8 cellular contexts compared by ENCODE assay signal in genomic region chr15:72784233-72784876, GRCh38. TPM values are rescaled to one million over a fixed set of nuclear protein-coding genes. Genes with fewer than 3 reads are reported as not detected.
DNase-seq lines count a peak whose midpoint lies in the region; ATAC-seq, FAIRE-seq and TF ChIP-seq lines count a peak whose summit lies in the region.

No MANE protein-coding gene starts in this region.

- intact Hi-C loops in right cardiac atrium (cut with DNase I) (no loop called here), prostate gland (cut with DNase I) (loop anchor here (2.0 to 5.0 kb wide), 2 partner anchors 298 to 488 kb away; no protein-coding TSS in a partner anchor)

- H3K27me3 ChIP-seq in HUES6 (ENCODE audit: control insufficient read depth, insufficient read depth, low read length) (no peaks in the 10 kb centered on the region), right cardiac atrium (ENCODE audit: control insufficient read depth, insufficient read depth) (no peaks in the 10 kb centered on the region), prostate gland (replicated peaks; ENCODE audit: insufficient read depth) (no peaks in the 10 kb centered on the region)

- 20% methylated on average over 16 of the region's 16 CpGs for WGBS in right cardiac atrium
- WGBS in prostate gland: 20% methylated on average over 16 of the region's 16 CpGs

- peak; percentile 44 to 47 for ATAC-seq in right cardiac atrium

- FAIRE-seq in GM19239 (lab: Jason Lieb, UNC): no peak

- DNase-seq in DMS153 (lab: John Stamatoyannopoulos, UW) (peak; percentile 46), GM20000 (ENCODE audit: low spot score) (peak; percentile 70), NOMO-1 treated with DMSO at 0.1 percent for 48 hours (lab: John Stamatoyannopoulos, UW; ENCODE audit: unreplicated experiment) (peak; percentile 89), amniotic epithelial cell (ENCODE audit: low read depth) (peak; percentile 83), right cardiac atrium (peak in 1 of 3 donors; percentile 44), prostate gland (ENCODE audit: low spot score) (peak; percentile 66), GM19239 (ENCODE audit: insufficient read length, low spot score) (no peak)

- H3K4me3 ChIP-seq in HUES6 (ENCODE audit: low read depth, low read length) (peak overlapping the region; percentile 83), right cardiac atrium (ENCODE audit: low read length) (peak overlapping the region; percentile 53), prostate gland (peak overlapping the region; percentile 92 to 99)

- H3K4me1 ChIP-seq in HUES6 (ENCODE audit: control insufficient read depth, insufficient read depth, low read length) (peaks cover 8% of the 10 kb centered on the region), right cardiac atrium (ENCODE audit: control insufficient read depth, insufficient read depth, low read length) (peaks cover 7% of the 10 kb centered on the region), prostate gland (replicated peaks) (no peaks in the 10 kb centered on the region)

- H3K27ac ChIP-seq in HUES6 (ENCODE audit: low read depth, low read length) (peak overlapping the region; percentile 59; the same call in 1 of the 2 replicates), right cardiac atrium (ENCODE audit: low read length) (peak overlapping the region; percentile 92), prostate gland (peak overlapping the region; percentile 85 to 89)

- peak; percentile 12 for TF ChIP-seq CTCF in GM20000 (IDR thresholded peaks at IDR 0.05; ENCODE audit: extremely low read depth, missing control alignments)
- TF ChIP-seq CTCF in prostate gland (IDR thresholded peaks at IDR 0.05): peak in 3 of 4 experiments; percentile 57 to 63 (median 61)

- H3K36me3 ChIP-seq in HUES6 (ENCODE audit: control insufficient read depth, insufficient read depth, low read length) (0 out of 2 replicates have a peak, but pooled peaks cover 8% of the 10 kb centered on the region), prostate gland (no peaks in the 10 kb centered on the region)

- TF ChIP-seq POLR2A in prostate gland (IDR thresholded peaks at IDR 0.05): no peak

- H3K9me3 ChIP-seq in HUES6 (ENCODE audit: control insufficient read depth, insufficient read depth, low read depth, low read length): no peaks in the 10 kb centered on the region
- no peaks in the 10 kb centered on the region for H3K9me3 ChIP-seq in right cardiac atrium (ENCODE audit: control insufficient read depth, low read length)
- no peaks in the 10 kb centered on the region for H3K9me3 ChIP-seq in prostate gland

- H3K9ac ChIP-seq in HUES6 (ENCODE audit: low read length): peak overlapping the region; percentile 93

RNA-seq across cellular contexts. Expression of gene ADPGK, which starts 0.8 kb away (rescaled TPM):
- total RNA-seq in right cardiac atrium: 10 to 100 TPM; 17.6 to 21.7 (median 18.1) TPM
- 12.6 TPM for polyA plus RNA-seq in right cardiac atrium
- total RNA-seq in prostate gland: 100 to 1,000 TPM in 1 of 2 donors, 10 to 100 TPM in 1; 74.6 to 102 TPM
